ENCODE assay signal across 7 cellular contexts in genomic region chr1:247078315-247079140, GRCh38. TPM values are rescaled to one million over a fixed set of nuclear protein-coding genes. Genes with fewer than 3 reads are reported as not detected.
A peak's percentile ranks its signal among the peaks of the same experiment; 100 is the strongest.
DNase-seq lines count a peak whose midpoint lies in the region; ATAC-seq, FAIRE-seq and TF ChIP-seq lines count a peak whose summit lies in the region.

Gene ZNF670, minus strand, starts transcription at chr1:247078811. Its CDS starts 215 bp downstream, at chr1:247078596.

- H4K20me1 ChIP-seq in GM12878 (ENCODE audit: control insufficient read depth, insufficient read depth), result no peaks in the 10 kb centered on the region; the same call in 1 of the 2 replicates

- H3K27me3 ChIP-seq in GM12878 (replicated peaks in 1 of 2; ENCODE audit: control insufficient read depth in 2 of 2, insufficient read depth in 2 of 2, low read length in 1 of 2) (no peaks in the 10 kb centered on the region), gastrocnemius medialis (no peaks in the 10 kb centered on the region)

- intact Hi-C loops in GM12878 (cut with micrococcal nuclease; ENCODE audit: unreplicated experiment), result loop anchor here (2.0 kb wide), 1 partner anchor 26 kb away; the partner anchor contains the start of gene ZNF669
- intact Hi-C loops in gastrocnemius medialis (cut with DNase I; ENCODE audit: low total_unique reads), result loop anchor here (1.0 to 5.0 kb wide), 3 partner anchors 26 to 253 kb away; partner anchors contain the start of genes AHCTF1, ZNF496 and ZNF669

- no peak for TF ChIP-seq CTCF in GM12878 (IDR thresholded peaks at IDR 0.05 in 2 of 3, conservative IDR thresholded peaks at IDR 0.05 in 1 of 3; ENCODE audit: control insufficient read depth in 2 of 3, extremely low read depth in 1 of 3, insufficient read depth in 1 of 3, low read depth in 3 of 3, low read length in 3 of 3)
- TF ChIP-seq CTCF in gastrocnemius medialis (IDR thresholded peaks at IDR 0.05 in 4 of 5, conservative IDR thresholded peaks at IDR 0.05 in 1 of 5), result no peak

- CTCF ChIA-PET in GM12878 (lab: Yijun Ruan, JAX), result interaction anchor here (0.6 to 1.1 kb wide), 2 partner anchors 159 to 312 kb away, joined by 3 read pairs; no protein-coding TSS in a partner anchor

- peak within 1 kb of the TSS; percentile 100 for H2AFZ ChIP-seq in GM12878 (ENCODE audit: control insufficient read depth, low read depth, low read length)

- H3K36me3 ChIP-seq in GM12878 (ENCODE audit: control insufficient read depth in 2 of 2, insufficient read depth in 2 of 2, low read length in 1 of 2) (no peaks in the 10 kb centered on the region), gastrocnemius medialis (no peaks in the 10 kb centered on the region)

- peak within 1 kb of the TSS; percentile 89 for H3K4me2 ChIP-seq in GM12878 (ENCODE audit: control insufficient read depth, insufficient read depth)

- no peak for FAIRE-seq in GM12878 (lab: Jason Lieb, UNC)

- DNase-seq in NCI-H1930 (lab: John Stamatoyannopoulos, UW) (peak; percentile 96 to 97), T1000 (lab: John Stamatoyannopoulos, UW) (peak; percentile 90), GM12878 (ENCODE audit: low read depth, low spot score) (peak; percentile 59), iPS DF 4.7 (ENCODE audit: extremely low read depth, low spot score) (peak; percentile 82), gastrocnemius medialis (peak; percentile 91 to 93)

- TF ChIP-seq POLR2A in GM12878 (IDR thresholded peaks at IDR 0.05; ENCODE audit: low read depth, low read length) (peak; percentile 93), gastrocnemius medialis (IDR thresholded peaks at IDR 0.05) (peak; percentile 55 to 64)

- SMC1A ChIA-PET in GM12878 (lab: Charles Lee; ENCODE audit: uncharacterized antibody, unreplicated experiment), result interaction anchor here (0.5 to 1.3 kb wide), 5 partner anchors 13 to 408 kb away, joined by 3 read pairs; no protein-coding TSS in a partner anchor

- in situ Hi-C loops in GM12878 (cut with MboI) (no loop called here), gastrocnemius medialis (cut with MboI; ENCODE audit: low sequenced_read_pairs in 4 of 4) (no loop called here)

- peaks cover 13% of the 10 kb centered on the region for H3K79me2 ChIP-seq in GM12878 (ENCODE audit: control insufficient read depth, insufficient read depth, low read length)

- H3K4me3 ChIP-seq in GM12878 (peak within 1 kb of the TSS; percentile 76), gastrocnemius medialis (peak within 1 kb of the TSS; percentile 78 to 100 (median 90))

- POLR2A ChIA-PET in GM12878 (lab: Charles Lee), result interaction anchor here (0.6 kb wide), 1 partner anchor 126 kb away, joined by 3 read pairs; no protein-coding TSS in a partner anchor

- RAD21 ChIA-PET in GM12878 (lab: Charles Lee; ENCODE audit: unreplicated experiment), result no interaction called here

- no peak for TF ChIP-seq RAD21 in GM12878 (IDR thresholded peaks at IDR 0.05; ENCODE audit: insufficient read depth, low read depth, low read length)

- H3K27ac ChIP-seq in GM12878 (ENCODE audit: control insufficient read depth, insufficient read depth), result peak within 1 kb of the TSS; percentile 76
- peak within 1 kb of the TSS; percentile 75 to 85 (median 78) for H3K27ac ChIP-seq in gastrocnemius medialis

- H3K9me3 ChIP-seq in GM12878 (replicated peaks; ENCODE audit: control insufficient read depth, insufficient read depth, low read length) (peaks cover 11% of the 10 kb centered on the region; the same call in 2 of the 3 replicates), gastrocnemius medialis (no peaks in the 10 kb centered on the region)

- TF ChIP-seq EP300 in GM12878 (IDR thresholded peaks at IDR 0.05; ENCODE audit: borderline replicate concordance in 1 of 2, control insufficient read depth in 1 of 2, low read depth in 2 of 2, low read length in 2 of 2), result no peak

- no TSS peak for BruUV-seq in GM12878 (replicated peaks; lab: Mats Ljungman, UMichigan)

- H3K4me1 ChIP-seq in GM12878 (ENCODE audit: control insufficient read depth, insufficient read depth, low read length) (no peaks in the 10 kb centered on the region; the same call in 1 of the 2 replicates), gastrocnemius medialis (peaks cover 8 to 14% of the 10 kb centered on the region in 2 donors)

- WGBS in GM12878 (ENCODE audit: insufficient coverage, insufficient replicate concordance, low lambda C conversion rate, missing lambda C conversion rate), result 1% methylated on average over 51 of the region's 54 CpGs

- H3K9ac ChIP-seq in GM12878 (ENCODE audit: control insufficient read depth, insufficient read depth, low read length), result peak within 1 kb of the TSS; percentile 92

- ATAC-seq in GM18508 (IDR thresholded peaks at IDR 0.05; ENCODE audit: insufficient read depth, unreplicated experiment), result peak; percentile 97
- ATAC-seq in HG02973 (IDR thresholded peaks at IDR 0.05; ENCODE audit: unreplicated experiment), result peak; percentile 99
- peak; percentile 100 for ATAC-seq in GM12878
- ATAC-seq in gastrocnemius medialis, result peak; percentile 100

TF ChIP-seq in GM12878, 131 proteins besides CTCF, POLR2A, EP300 and RAD21 (continues in another document):
- TF ChIP-seq CBX5 (IDR thresholded peaks at IDR 0.05; ENCODE audit: low read depth) (peak; percentile 50; the same call in 1 of the 2 replicates), HDGF (IDR thresholded peaks at IDR 0.05) (no peak), EED (IDR thresholded peaks at IDR 0.05; ENCODE audit: low read depth) (peak; percentile 76), DPF2 (IDR thresholded peaks at IDR 0.05) (0 out of 2 replicates have a peak, but pooled peaks have one; percentile 58), CREB1 (IDR thresholded peaks at IDR 0.05; ENCODE audit: low read depth) (peak; percentile 71), CREM (IDR thresholded peaks at IDR 0.05; ENCODE audit: low read depth) (0 out of 2 replicates have a peak, but pooled peaks have one; percentile 10), PML (IDR thresholded peaks at IDR 0.05; ENCODE audit: low read length) (peak; percentile 82)
- TF ChIP-seq, protein P1, sequence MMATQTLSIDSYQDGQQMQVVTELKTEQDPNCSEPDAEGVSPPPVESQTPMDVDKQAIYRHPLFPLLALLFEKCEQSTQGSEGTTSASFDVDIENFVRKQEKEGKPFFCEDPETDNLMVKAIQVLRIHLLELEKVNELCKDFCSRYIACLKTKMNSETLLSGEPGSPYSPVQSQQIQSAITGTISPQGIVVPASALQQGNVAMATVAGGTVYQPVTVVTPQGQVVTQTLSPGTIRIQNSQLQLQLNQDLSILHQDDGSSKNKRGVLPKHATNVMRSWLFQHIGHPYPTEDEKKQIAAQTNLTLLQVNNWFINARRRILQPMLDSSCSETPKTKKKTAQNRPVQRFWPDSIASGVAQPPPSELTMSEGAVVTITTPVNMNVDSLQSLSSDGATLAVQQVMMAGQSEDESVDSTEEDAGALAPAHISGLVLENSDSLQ (IDR thresholded peaks at IDR 0.05), result peak; percentile 97
- TF ChIP-seq, protein P2, sequence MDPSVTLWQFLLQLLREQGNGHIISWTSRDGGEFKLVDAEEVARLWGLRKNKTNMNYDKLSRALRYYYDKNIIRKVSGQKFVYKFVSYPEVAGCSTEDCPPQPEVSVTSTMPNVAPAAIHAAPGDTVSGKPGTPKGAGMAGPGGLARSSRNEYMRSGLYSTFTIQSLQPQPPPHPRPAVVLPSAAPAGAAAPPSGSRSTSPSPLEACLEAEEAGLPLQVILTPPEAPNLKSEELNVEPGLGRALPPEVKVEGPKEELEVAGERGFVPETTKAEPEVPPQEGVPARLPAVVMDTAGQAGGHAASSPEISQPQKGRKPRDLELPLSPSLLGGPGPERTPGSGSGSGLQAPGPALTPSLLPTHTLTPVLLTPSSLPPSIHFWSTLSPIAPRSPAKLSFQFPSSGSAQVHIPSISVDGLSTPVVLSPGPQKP (IDR thresholded peaks at IDR 0.05; ENCODE audit: low read depth, low read length), result peak; percentile 20; the same call in 1 of the 2 replicates
- TF ChIP-seq, protein P3, sequence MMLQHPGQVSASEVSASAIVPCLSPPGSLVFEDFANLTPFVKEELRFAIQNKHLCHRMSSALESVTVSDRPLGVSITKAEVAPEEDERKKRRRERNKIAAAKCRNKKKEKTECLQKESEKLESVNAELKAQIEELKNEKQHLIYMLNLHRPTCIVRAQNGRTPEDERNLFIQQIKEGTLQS (IDR thresholded peaks at IDR 0.05; ENCODE audit: borderline replicate concordance, extremely low read depth, low read depth, low read length), result no peak
- TF ChIP-seq, protein P4, sequence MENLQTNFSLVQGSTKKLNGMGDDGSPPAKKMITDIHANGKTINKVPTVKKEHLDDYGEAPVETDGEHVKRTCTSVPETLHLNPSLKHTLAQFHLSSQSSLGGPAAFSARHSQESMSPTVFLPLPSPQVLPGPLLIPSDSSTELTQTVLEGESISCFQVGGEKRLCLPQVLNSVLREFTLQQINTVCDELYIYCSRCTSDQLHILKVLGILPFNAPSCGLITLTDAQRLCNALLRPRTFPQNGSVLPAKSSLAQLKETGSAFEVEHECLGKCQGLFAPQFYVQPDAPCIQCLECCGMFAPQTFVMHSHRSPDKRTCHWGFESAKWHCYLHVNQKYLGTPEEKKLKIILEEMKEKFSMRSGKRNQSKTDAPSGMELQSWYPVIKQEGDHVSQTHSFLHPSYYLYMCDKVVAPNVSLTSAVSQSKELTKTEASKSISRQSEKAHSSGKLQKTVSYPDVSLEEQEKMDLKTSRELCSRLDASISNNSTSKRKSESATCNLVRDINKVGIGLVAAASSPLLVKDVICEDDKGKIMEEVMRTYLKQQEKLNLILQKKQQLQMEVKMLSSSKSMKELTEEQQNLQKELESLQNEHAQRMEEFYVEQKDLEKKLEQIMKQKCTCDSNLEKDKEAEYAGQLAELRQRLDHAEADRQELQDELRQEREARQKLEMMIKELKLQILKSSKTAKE (IDR thresholded peaks at IDR 0.05; ENCODE audit: low read depth, poor library complexity, severe bottlenecking), result no peak

RNA-seq across cellular contexts. Expression of gene ZNF670, which starts in this region (rescaled TPM):
- 7.0 and 8.7 TPM in 2 replicates for total RNA-seq in GM12878 (2013; cell fraction: nucleolus; rRNA removed)
- total RNA-seq in GM12878 (2014; rRNA removed), result 4.9 TPM in 2 replicates
- 6.0 and 6.5 TPM in 2 replicates for total RNA-seq in GM12878 (2014; rRNA removed; fragmentation: Illumina TruSeq; extraction: Trizol)
- 2.0 and 3.0 TPM in 2 replicates for total RNA-seq in GM12878 (2021)
- 1.3 TPM for polyA plus RNA-seq in GM12878 (2011; ENCODE audit: low read depth)
- polyA plus RNA-seq in GM12878 (2011; rRNA removed), result 3.7 and 6.6 TPM in 2 replicates
- 1.2 and 1.5 TPM in 2 replicates for polyA plus RNA-seq in GM12878 (2011; cell fraction: cytosol; rRNA removed)
- polyA plus RNA-seq in GM12878 (2011; cell fraction: nucleus; rRNA removed), result 1.4 and 1.8 TPM in 2 replicates
- 2.7 and 3.3 TPM in 2 replicates for polyA plus RNA-seq in GM12878 (2012)
- polyA plus RNA-seq in GM12878 (2014; fragmentation: Illumina TruSeq; extraction: Trizol), result 5.2 and 6.7 TPM in 2 replicates
- polyA plus RNA-seq in GM12878 (2014; fragmentation: Nextera tagmentation; extraction: Ambion mirVana), result 1 to 10 TPM; 5.3 to 7.4 TPM
- 2.2 and 3.2 TPM in 2 replicates for polyA plus RNA-seq in GM12878 (2014; rRNA removed)
- 1 to 10 TPM; 7.9 to 9.0 TPM for polyA plus RNA-seq in GM12878 (2016; fragmentation: Nextera tagmentation; extraction: Ambion mirVana)
- polyA minus RNA-seq in GM12878 (2011; rRNA and poly(A)+ RNA removed), result 2.3 and 3.0 TPM in 2 replicates
- polyA minus RNA-seq in GM12878 (2011; cell fraction: cytosol; rRNA and poly(A)+ RNA removed), result 1.1 and 1.3 TPM in 2 replicates
- 0.97 and 2.2 TPM in 2 replicates for polyA minus RNA-seq in GM12878 (2011; cell fraction: nucleus; rRNA and poly(A)+ RNA removed)
- 1 to 10 TPM in 1 of 4 donors, under 1 TPM in 3; 0.49 to 1.3 (median 0.52) TPM for total RNA-seq in gastrocnemius medialis

Comparison
In these comparisons a context has a peak if more than half of its experiments do, and no peak if none do; other contexts are left out.
1. Peak in every context shown above with its lines: DNase-seq, ATAC-seq, H3K4me3 ChIP-seq and H3K27ac ChIP-seq.